In genomic region chr6:111844921-111845320, GRCh38 we compare ENCODE assay signal across 7 cellular contexts.
DNase-seq lines count a peak whose midpoint lies in the region; ATAC-seq lines count a peak whose summit lies in the region.

No MANE protein-coding gene starts in this region.

- H3K27me3 ChIP-seq in HUES48 (ENCODE audit: control insufficient read depth, insufficient read depth, low read length) (no peaks in the 10 kb centered on the region), duodenal mucosa (ENCODE audit: control insufficient read depth in 1 of 2, insufficient read depth in 2 of 2, low read length in 2 of 2) (no peaks in the 10 kb centered on the region)

- H3K4me1 ChIP-seq in HUES48 (ENCODE audit: control insufficient read depth, insufficient read depth, low read length) (peaks cover 70% of the 10 kb centered on the region), duodenal mucosa (ENCODE audit: control insufficient read depth in 1 of 2, insufficient read depth in 2 of 2, low read length in 2 of 2) (peaks cover 19 to 29% of the 10 kb centered on the region in 2 donors)

- peak overlapping the region; percentile 61 for H3K27ac ChIP-seq in HUES48 (ENCODE audit: low read depth, low read length)
- peak overlapping the region; percentile 5 for H3K27ac ChIP-seq in duodenal mucosa (ENCODE audit: low read depth, low read length)

- H3K4me3 ChIP-seq in HUES48 (ENCODE audit: low read depth, low read length) (0 out of 2 replicates have a peak overlapping the region, but pooled peaks have one; percentile 4), duodenal mucosa (ENCODE audit: low read depth in 1 of 2, low read length in 2 of 2) (no peak overlapping the region)

- H3K9me3 ChIP-seq in HUES48 (ENCODE audit: control insufficient read depth, insufficient read depth, low read length) = no peaks in the 10 kb centered on the region
- H3K9me3 ChIP-seq in duodenal mucosa (ENCODE audit: control insufficient read depth in 1 of 2, low read length in 2 of 2) = no peaks in the 10 kb centered on the region

- H3K36me3 ChIP-seq in HUES48 (ENCODE audit: control insufficient read depth, insufficient read depth, low read length) (no peaks in the 10 kb centered on the region), duodenal mucosa (ENCODE audit: control insufficient read depth in 1 of 2, insufficient read depth in 2 of 2, low read length in 2 of 2) (no peaks in the 10 kb centered on the region)

- DNase-seq in nucleus accumbens (lab: John Stamatoyannopoulos, UW) (peak in 33 of 56 donors; percentile 11 to 70 (median 24)), kidney glomerular epithelial cell (lab: John Stamatoyannopoulos, UW) (no peak)

- H3K9ac ChIP-seq in HUES48 (ENCODE audit: low read depth, low read length) = peak overlapping the region; percentile 16
- no peak overlapping the region for H3K9ac ChIP-seq in duodenal mucosa (ENCODE audit: low read depth in 1 of 2, low read length in 2 of 2)

- ATAC-seq in GM18909 (IDR thresholded peaks at IDR 0.05; ENCODE audit: poor library complexity, unreplicated experiment) (peak; percentile 10), HG03175 (IDR thresholded peaks at IDR 0.05; ENCODE audit: unreplicated experiment) (no peak), GM21576 (IDR thresholded peaks at IDR 0.05; ENCODE audit: unreplicated experiment) (no peak)
